ENCODE assay signal across 8 cellular contexts in the genomic region with DNA sequence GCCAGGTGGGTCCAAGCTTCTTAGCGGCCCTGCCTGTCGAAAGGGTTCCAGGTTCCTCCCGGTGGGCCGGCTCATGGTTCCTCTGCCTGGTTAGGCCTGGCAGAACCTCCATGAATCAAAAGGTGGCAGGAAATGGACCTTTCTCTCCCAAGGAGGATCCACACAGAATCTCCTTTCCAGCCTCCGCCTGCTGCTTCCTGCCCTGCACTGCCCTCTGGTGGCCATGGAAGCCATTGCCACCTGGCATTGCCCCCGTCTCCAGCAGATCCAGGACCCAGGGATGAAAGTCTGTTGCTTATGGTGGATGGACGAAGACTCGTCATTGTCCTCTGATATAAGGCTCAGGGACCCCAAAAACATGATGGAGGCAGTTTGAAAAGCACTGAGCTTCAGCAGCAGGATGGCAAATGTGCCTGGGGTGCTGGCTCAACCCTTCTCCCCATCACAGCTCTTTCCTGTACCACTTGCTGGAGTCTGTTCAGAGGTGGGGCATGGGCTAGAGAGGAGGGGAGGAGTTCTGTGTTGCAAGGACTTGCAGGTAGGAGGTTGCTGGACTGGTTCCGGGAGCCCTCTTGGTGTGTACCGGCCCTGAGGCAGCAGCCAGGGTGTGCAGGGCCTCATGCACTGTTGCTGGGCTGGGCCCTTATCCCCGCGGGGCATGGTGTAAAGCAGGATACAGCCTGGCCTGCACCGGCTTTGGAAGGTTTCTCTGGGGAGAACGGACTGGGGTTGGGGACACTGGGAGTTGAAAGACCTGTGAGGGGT. TPM values are rescaled to one million over a fixed set of nuclear protein-coding genes. Genes with fewer than 3 reads are reported as not detected.
DNase-seq lines count a peak whose midpoint lies in the region; ATAC-seq and TF ChIP-seq lines count a peak whose summit lies in the region.

No MANE protein-coding gene starts in this region.

- TF ChIP-seq CTCF in GM12875 (IDR thresholded peaks at IDR 0.05; ENCODE audit: borderline replicate concordance, insufficient read depth, low read depth, low read length) (peak; percentile 97), mesothelial cell of epicardium (IDR thresholded peaks at IDR 0.05; ENCODE audit: unreplicated experiment) (peak; percentile 92)

- no peak overlapping the region for H3K27ac Mint-ChIP-seq in mesothelial cell of epicardium

- no peaks in the 10 kb centered on the region for H3K9me3 Mint-ChIP-seq in mesothelial cell of epicardium

- H3K4me3 ChIP-seq in GM12875 (ENCODE audit: low read depth, low read length), result no peak overlapping the region

- peak; percentile 23 for DNase-seq in NCI-H748 treated with DMSO at 0.1 percent for 48 hours (lab: John Stamatoyannopoulos, UW)
- DNase-seq in activated CD8-positive, alpha-beta memory T cell treated with anti-CD3 and anti-CD28 coated beads for 24 hours, result peak; percentile 93
- DNase-seq in effector CD8-positive, alpha-beta T cell (lab: John Stamatoyannopoulos, UW), result peak; percentile 62
- peak; percentile 61 to 87 for DNase-seq in mesothelial cell of epicardium (ENCODE audit: low spot score in 2 of 2, unreplicated experiment in 2 of 2)
- DNase-seq in stimulated activated CD8-positive, alpha-beta memory T cell treated with anti-CD3 and anti-CD28 coated beads, Interleukin-4, amount 100 ng/mL, for 1 hour (ENCODE audit: low read depth in 2 of 2, low spot score in 1 of 2), result peak; percentile 49 to 59

- peaks cover 5% of the 10 kb centered on the region for H3K4me1 Mint-ChIP-seq in mesothelial cell of epicardium

- no peaks in the 10 kb centered on the region for H3K36me3 Mint-ChIP-seq in mesothelial cell of epicardium

- H3K4me3 Mint-ChIP-seq in mesothelial cell of epicardium, result no peak overlapping the region

- H3K27me3 Mint-ChIP-seq in mesothelial cell of epicardium (ENCODE audit: low read depth), result peaks cover 20% of the 10 kb centered on the region

- peak; percentile 62 for ATAC-seq in HG03432 (IDR thresholded peaks at IDR 0.05; ENCODE audit: unreplicated experiment)
- ATAC-seq in HG03565 (IDR thresholded peaks at IDR 0.05; ENCODE audit: unreplicated experiment), result no peak

RNA-seq across cellular contexts. Expression of gene INMT, which starts 11.3 kb away (rescaled TPM):
- 3.3 to 4.3 TPM (median 3.4 TPM) in 3 replicates for total RNA-seq in mesothelial cell of epicardium

RNA-seq across cellular contexts. Expression of gene MINDY4, which starts 30.6 kb away (rescaled TPM):
- total RNA-seq in mesothelial cell of epicardium, result 10.8 to 11.6 TPM (median 11.3 TPM) in 3 replicates

RNA-seq across cellular contexts. Expression of gene CRHR2, which starts 58.3 kb away (rescaled TPM):
- total RNA-seq in mesothelial cell of epicardium, result not detected in 3 replicates

Comparison
In these comparisons a context has a peak if more than half of its experiments do, and no peak if none do; other contexts are left out.
1. DNase-seq: peak in every context shown above with its lines; median percentile 93 in activated CD8-positive, alpha-beta memory T cell treated with anti-CD3 and anti-CD28 coated beads for 24 hours; 74 in mesothelial cell of epicardium; 62 in effector CD8-positive, alpha-beta T cell; 54 in stimulated activated CD8-positive, alpha-beta memory T cell treated with anti-CD3 and anti-CD28 coated beads, Interleukin-4, amount 100 ng/mL, for 1 hour; 23 in NCI-H748 treated with DMSO at 0.1 percent for 48 hours.